8 cellular contexts compared by ENCODE assay signal in the genomic region with DNA sequence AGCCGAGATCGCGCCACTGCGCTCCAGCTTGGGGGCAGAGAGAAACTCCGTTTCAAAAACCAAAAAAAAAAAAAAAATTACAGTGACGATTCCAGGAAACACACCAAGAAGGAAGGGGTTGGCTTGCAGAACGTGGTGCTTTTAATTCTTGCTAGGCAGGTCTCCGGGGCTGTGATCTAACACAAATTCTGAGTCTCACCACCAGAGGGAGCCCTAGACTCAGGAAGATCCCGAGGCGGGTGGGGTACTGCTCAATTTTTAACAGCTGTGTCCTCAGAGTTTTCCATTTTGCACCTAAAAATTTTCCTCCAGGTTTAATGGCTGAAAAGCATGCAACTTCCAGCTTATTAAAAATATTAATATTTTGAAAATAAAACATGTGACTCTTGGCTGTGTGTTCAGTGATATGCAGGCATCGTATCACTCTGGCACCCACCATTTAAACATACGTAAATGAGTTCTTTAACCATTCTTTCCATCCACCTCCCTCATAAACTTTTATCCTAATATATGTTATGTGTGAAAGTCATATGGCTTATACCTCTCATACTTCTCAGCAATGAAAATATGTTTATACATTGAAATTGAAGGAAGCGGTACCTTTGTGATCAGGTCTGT. TPM values are rescaled to one million over a fixed set of nuclear protein-coding genes. Genes with fewer than 3 reads are reported as not detected.
DNase-seq lines count a peak whose midpoint lies in the region; TF ChIP-seq lines count a peak whose summit lies in the region.

No MANE protein-coding gene starts in this region.

- no peaks in the 10 kb centered on the region for H3K4me1 ChIP-seq in uterus

- H3K27ac Mint-ChIP-seq in activated naive CD4-positive, alpha-beta T cell treated with anti-CD3 and anti-CD28 coated beads, Interleukin-2, amount 10 ng/mL, durations not matched to agents 7 days and 5 days = peak overlapping the region; percentile 43
- H3K27ac Mint-ChIP-seq in glutamatergic neuron (ENCODE audit: unreplicated experiment) = no peak overlapping the region

- TF ChIP-seq POLR2A in uterus (IDR thresholded peaks at IDR 0.05) = no peak

- TF ChIP-seq CTCF in glutamatergic neuron (IDR thresholded peaks at IDR 0.05; ENCODE audit: partially characterized antibody, unreplicated experiment) = peak; percentile 94
- peak; percentile 80 to 84 (median 82) for TF ChIP-seq CTCF in uterus (IDR thresholded peaks at IDR 0.05)

- peaks cover 21% of the 10 kb centered on the region for H3K9me3 Mint-ChIP-seq in activated naive CD4-positive, alpha-beta T cell treated with anti-CD3 and anti-CD28 coated beads, Interleukin-2, amount 10 ng/mL, durations not matched to agents 7 days and 5 days
- H3K9me3 Mint-ChIP-seq in glutamatergic neuron (ENCODE audit: unreplicated experiment) = peaks cover 7% of the 10 kb centered on the region

- H3K27me3 Mint-ChIP-seq in activated naive CD4-positive, alpha-beta T cell treated with anti-CD3 and anti-CD28 coated beads, Interleukin-2, amount 10 ng/mL, durations not matched to agents 7 days and 5 days = peaks cover 3% of the 10 kb centered on the region
- H3K27me3 Mint-ChIP-seq in glutamatergic neuron (ENCODE audit: unreplicated experiment) = no peaks in the 10 kb centered on the region

- H3K27ac ChIP-seq in uterus = no peak overlapping the region

- intact Hi-C loops in posterior cingulate gyrus (cut with DNase I) (loop anchor here (1.0 kb wide), 1 partner anchor 35 kb away; no protein-coding TSS in a partner anchor), uterus (cut with DNase I; ENCODE audit: low total_unique reads) (loop anchor here (5.0 kb wide), 1 partner anchor 37 kb away; no protein-coding TSS in a partner anchor)

- DNase-seq in activated gamma-delta T cell treated with Interleukin-2 at 50 U/mL for 16 hours (peak; percentile 79), activated gamma-delta T cell (lab: John Stamatoyannopoulos, UW) (no peak), LoVo (ENCODE audit: low spot score) (peak; percentile 82), SKM-1 (lab: John Stamatoyannopoulos, UW; ENCODE audit: unreplicated experiment) (peak; percentile 16), glutamatergic neuron (peak; percentile 68), posterior cingulate gyrus (peak in 9 of 10 donors; percentile 36 to 92 (median 73)), uterus (peak; percentile 68 to 80)
- peak; percentile 86 for DNase-seq in activated naive CD4-positive, alpha-beta T cell treated with anti-CD3 and anti-CD28 coated beads, Interleukin-2, amount 10 ng/mL, durations not matched to agents 7 days and 5 days

- H3K4me1 Mint-ChIP-seq in activated naive CD4-positive, alpha-beta T cell treated with anti-CD3 and anti-CD28 coated beads, Interleukin-2, amount 10 ng/mL, durations not matched to agents 7 days and 5 days = peaks cover 10% of the 10 kb centered on the region
- no peaks in the 10 kb centered on the region for H3K4me1 Mint-ChIP-seq in glutamatergic neuron (ENCODE audit: low read depth, unreplicated experiment)

- no peaks in the 10 kb centered on the region for H3K36me3 ChIP-seq in uterus

- peaks cover 0 to 8% of the 10 kb centered on the region in 2 donors for H3K9me3 ChIP-seq in uterus

- H3K27me3 ChIP-seq in uterus = no peaks in the 10 kb centered on the region

- peak overlapping the region; percentile 6 for H3K4me3 Mint-ChIP-seq in activated naive CD4-positive, alpha-beta T cell treated with anti-CD3 and anti-CD28 coated beads, Interleukin-2, amount 10 ng/mL, durations not matched to agents 7 days and 5 days
- no peak overlapping the region for H3K4me3 Mint-ChIP-seq in glutamatergic neuron (ENCODE audit: unreplicated experiment)

- H3K36me3 Mint-ChIP-seq in activated naive CD4-positive, alpha-beta T cell treated with anti-CD3 and anti-CD28 coated beads, Interleukin-2, amount 10 ng/mL, durations not matched to agents 7 days and 5 days = no peaks in the 10 kb centered on the region
- peaks cover 10% of the 10 kb centered on the region for H3K36me3 Mint-ChIP-seq in glutamatergic neuron (ENCODE audit: unreplicated experiment)

- CTCF ChIA-PET in activated naive CD4-positive, alpha-beta T cell treated with anti-CD3 and anti-CD28 coated beads, Interleukin-2, amount 10 ng/mL, durations not matched to agents 7 days and 5 days (lab: Charles Lee) = interaction anchor here (0.9 to 9.3 kb wide), 16 partner anchors 10 to 135 kb away, joined by 3 to 121 read pairs (median 6); a partner anchor contains a TSS

- no peak overlapping the region for H3K4me3 ChIP-seq in uterus

RNA-seq across cellular contexts. Expression of a gene that starts 26.5 kb away (rescaled TPM):
- total RNA-seq in glutamatergic neuron (ENCODE audit: unreplicated experiment) (41.6 TPM), uterus (10 to 100 TPM; 27.9 to 51.1 (median 39.1) TPM)
